In the genomic region with DNA sequence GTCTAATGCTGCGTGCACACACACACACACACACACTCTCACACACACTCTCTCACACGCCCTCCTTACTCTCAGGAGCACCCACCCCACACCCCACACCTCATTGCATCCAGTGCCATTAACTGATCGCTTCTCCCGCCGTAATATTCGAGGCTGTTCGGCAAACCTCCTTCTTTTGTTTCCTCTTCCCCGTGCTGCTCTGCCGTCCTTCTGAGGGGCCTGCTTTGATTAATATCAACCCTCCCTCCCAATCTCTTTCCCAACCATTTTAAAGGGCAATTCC, we compare ENCODE assay signal across 1 cellular context.
TF ChIP-seq lines count a peak whose summit lies in the region.

No MANE protein-coding gene starts in this region.

TF ChIP-seq in HEK293, 187 proteins besides CTCF, POLR2A, EP300 and RAD21 (continued from another document):
- TF ChIP-seq, protein P1, sequence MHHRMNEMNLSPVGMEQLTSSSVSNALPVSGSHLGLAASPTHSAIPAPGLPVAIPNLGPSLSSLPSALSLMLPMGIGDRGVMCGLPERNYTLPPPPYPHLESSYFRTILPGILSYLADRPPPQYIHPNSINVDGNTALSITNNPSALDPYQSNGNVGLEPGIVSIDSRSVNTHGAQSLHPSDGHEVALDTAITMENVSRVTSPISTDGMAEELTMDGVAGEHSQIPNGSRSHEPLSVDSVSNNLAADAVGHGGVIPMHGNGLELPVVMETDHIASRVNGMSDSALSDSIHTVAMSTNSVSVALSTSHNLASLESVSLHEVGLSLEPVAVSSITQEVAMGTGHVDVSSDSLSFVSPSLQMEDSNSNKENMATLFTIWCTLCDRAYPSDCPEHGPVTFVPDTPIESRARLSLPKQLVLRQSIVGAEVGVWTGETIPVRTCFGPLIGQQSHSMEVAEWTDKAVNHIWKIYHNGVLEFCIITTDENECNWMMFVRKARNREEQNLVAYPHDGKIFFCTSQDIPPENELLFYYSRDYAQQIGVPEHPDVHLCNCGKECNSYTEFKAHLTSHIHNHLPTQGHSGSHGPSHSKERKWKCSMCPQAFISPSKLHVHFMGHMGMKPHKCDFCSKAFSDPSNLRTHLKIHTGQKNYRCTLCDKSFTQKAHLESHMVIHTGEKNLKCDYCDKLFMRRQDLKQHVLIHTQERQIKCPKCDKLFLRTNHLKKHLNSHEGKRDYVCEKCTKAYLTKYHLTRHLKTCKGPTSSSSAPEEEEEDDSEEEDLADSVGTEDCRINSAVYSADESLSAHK (tag by site-specific recombination; IDR thresholded peaks at IDR 0.05): no peak
- no peak for TF ChIP-seq ZNF266 (tag by site-specific recombination; IDR thresholded peaks at IDR 0.05; ENCODE audit: low read depth)
- TF ChIP-seq ZNF626 (tag by site-specific recombination; IDR thresholded peaks at IDR 0.05): no peak
- no peak for TF ChIP-seq KLF1 (tag by site-specific recombination; IDR thresholded peaks at IDR 0.05)
- TF ChIP-seq, protein P2, sequence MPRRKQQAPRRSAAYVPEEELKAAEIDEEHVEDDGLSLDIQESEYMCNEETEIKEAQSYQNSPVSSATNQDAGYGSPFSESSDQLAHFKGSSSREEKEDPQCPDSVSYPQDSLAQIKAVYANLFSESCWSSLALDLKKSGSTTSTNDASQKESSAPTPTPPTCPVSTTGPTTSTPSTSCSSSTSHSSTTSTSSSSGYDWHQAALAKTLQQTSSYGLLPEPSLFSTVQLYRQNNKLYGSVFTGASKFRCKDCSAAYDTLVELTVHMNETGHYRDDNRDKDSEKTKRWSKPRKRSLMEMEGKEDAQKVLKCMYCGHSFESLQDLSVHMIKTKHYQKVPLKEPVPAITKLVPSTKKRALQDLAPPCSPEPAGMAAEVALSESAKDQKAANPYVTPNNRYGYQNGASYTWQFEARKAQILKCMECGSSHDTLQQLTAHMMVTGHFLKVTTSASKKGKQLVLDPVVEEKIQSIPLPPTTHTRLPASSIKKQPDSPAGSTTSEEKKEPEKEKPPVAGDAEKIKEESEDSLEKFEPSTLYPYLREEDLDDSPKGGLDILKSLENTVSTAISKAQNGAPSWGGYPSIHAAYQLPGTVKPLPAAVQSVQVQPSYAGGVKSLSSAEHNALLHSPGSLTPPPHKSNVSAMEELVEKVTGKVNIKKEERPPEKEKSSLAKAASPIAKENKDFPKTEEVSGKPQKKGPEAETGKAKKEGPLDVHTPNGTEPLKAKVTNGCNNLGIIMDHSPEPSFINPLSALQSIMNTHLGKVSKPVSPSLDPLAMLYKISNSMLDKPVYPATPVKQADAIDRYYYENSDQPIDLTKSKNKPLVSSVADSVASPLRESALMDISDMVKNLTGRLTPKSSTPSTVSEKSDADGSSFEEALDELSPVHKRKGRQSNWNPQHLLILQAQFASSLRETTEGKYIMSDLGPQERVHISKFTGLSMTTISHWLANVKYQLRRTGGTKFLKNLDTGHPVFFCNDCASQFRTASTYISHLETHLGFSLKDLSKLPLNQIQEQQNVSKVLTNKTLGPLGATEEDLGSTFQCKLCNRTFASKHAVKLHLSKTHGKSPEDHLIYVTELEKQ (tag by site-specific recombination; IDR thresholded peaks at IDR 0.05; ENCODE audit: borderline replicate concordance): no peak
- TF ChIP-seq YY1 (tag by site-specific recombination; IDR thresholded peaks at IDR 0.05): no peak
- TF ChIP-seq ZBTB7A (tag by site-specific recombination; IDR thresholded peaks at IDR 0.05; ENCODE audit: low read depth): no peak
- TF ChIP-seq ZNF341 (tag by site-specific recombination; IDR thresholded peaks at IDR 0.05; ENCODE audit: low read depth): peak; percentile 69
